Comparison of ENCODE assay signal across 31 cellular contexts in the genomic region with DNA sequence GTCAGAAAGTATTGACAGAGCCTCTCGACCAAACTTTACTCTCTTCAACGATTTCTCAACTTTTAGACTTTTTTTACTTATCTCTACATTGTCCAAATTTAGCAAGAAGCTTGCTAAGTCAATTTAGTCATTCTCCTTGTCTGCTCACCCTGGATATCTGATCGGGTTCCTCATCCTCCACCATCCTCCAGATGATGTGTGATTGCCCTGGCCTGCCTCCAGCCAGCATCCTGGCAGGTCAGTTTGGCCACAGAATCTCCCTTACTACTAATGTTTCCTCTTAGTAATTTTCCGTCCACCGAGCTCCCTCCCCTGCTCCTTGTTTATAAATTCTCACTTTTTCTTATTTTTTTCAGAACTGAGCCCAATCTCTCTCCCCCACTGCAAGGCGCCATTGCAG.
"Had no signal": no experiment of that assay in that cellular context is flagged by ENCODE, and none has a peak within 500 bp of the region (broad histone marks: within the 10 kb centered on the region; RNA-seq: fewer than 3 reads in every experiment).

No MANE protein-coding gene starts in this region.

- H3K36me3 Mint-ChIP-seq: activated naive CD4-positive, alpha-beta T cell treated with anti-CD3 and anti-CD28 coated beads, Interleukin-2, amount 50 U/mL, for 24 hours; mesothelial cell of epicardium; naive B cell; stimulated activated effector memory CD8-positive, alpha-beta T cell treated with anti-CD3 and anti-CD28 coated beads, Interleukin-12 subunit alpha, Interleukin-12 subunit beta, amount 100 ng/mL, for 72 hours had no signal

- H3K27ac ChIP-seq: pancreas, prostate gland, skin epidermis, thyroid gland, upper lobe of left lung, vagina had no signal

- H3K27me3 ChIP-seq: pancreas, thyroid gland, upper lobe of left lung, vagina had no signal

- H3K9me3 ChIP-seq: pancreas, prostate gland, thyroid gland, vagina had no signal

- H3K27ac Mint-ChIP-seq: activated naive CD4-positive, alpha-beta T cell treated with anti-CD3 and anti-CD28 coated beads, Interleukin-2, amount 50 U/mL, for 24 hours; activated naive CD8-positive, alpha-beta T cell treated with anti-CD3 and anti-CD28 coated beads, Interleukin-2, amount 50 U/mL, for 24 hours; activated T-cell treated with anti-CD3 and anti-CD28 coated beads, Interleukin-2, amount 50 U/mL, for 72 hours; mesothelial cell of epicardium; naive B cell; nephron progenitor cell; stimulated activated effector memory CD8-positive, alpha-beta T cell treated with anti-CD3 and anti-CD28 coated beads, Interleukin-12 subunit alpha, Interleukin-12 subunit beta, amount 100 ng/mL, for 72 hours; stimulated activated naive CD8-positive, alpha-beta T cell treated with anti-CD3 and anti-CD28 coated beads, Interleukin-15, Interleukin-2, amounts not matched to agents 100 ng/mL and 50 ng/mL, for 24 hours; T-helper 17 cell had no signal

- H3K36me3 ChIP-seq: pancreas, prostate gland, thyroid gland, upper lobe of left lung, vagina had no signal

- H3K4me3 ChIP-seq: pancreas, prostate gland, skin epidermis, thyroid gland, upper lobe of left lung, vagina had no signal

- H3K4me1 ChIP-seq: pancreas, prostate gland, thyroid gland, upper lobe of left lung, vagina had no signal

- H3K4me1 Mint-ChIP-seq: activated naive CD4-positive, alpha-beta T cell treated with anti-CD3 and anti-CD28 coated beads, Interleukin-2, amount 50 U/mL, for 24 hours; activated naive CD8-positive, alpha-beta T cell treated with anti-CD3 and anti-CD28 coated beads, Interleukin-2, amount 50 U/mL, for 24 hours; naive B cell; nephron progenitor cell; stimulated activated effector memory CD8-positive, alpha-beta T cell treated with anti-CD3 and anti-CD28 coated beads, Interleukin-12 subunit alpha, Interleukin-12 subunit beta, amount 100 ng/mL, for 72 hours; T-helper 17 cell had no signal

- H3K27me3 Mint-ChIP-seq: activated naive CD4-positive, alpha-beta T cell treated with anti-CD3 and anti-CD28 coated beads, Interleukin-2, amount 50 U/mL, for 24 hours; activated naive CD8-positive, alpha-beta T cell treated with anti-CD3 and anti-CD28 coated beads, Interleukin-2, amount 50 U/mL, for 24 hours; naive B cell; stimulated activated naive CD8-positive, alpha-beta T cell treated with anti-CD3 and anti-CD28 coated beads, Interleukin-15, Interleukin-2, amounts not matched to agents 100 ng/mL and 50 ng/mL, for 24 hours; T-helper 17 cell had no signal

- DNase-seq: activated CD4-positive, alpha-beta T cell treated with anti-CD3 and anti-CD28 coated beads for 4 hours; activated CD4-positive, alpha-beta T cell treated with anti-CD3 and anti-CD28 coated beads, Interleukin-2, amount 50 U/mL, for 4 hours; activated CD4-positive, CD25-positive, alpha-beta regulatory T cell; activated naive CD8-positive, alpha-beta T cell treated with anti-CD3 and anti-CD28 coated beads, Interleukin-2, amount 50 U/mL, for 24 hours; activated T-cell treated with anti-CD3 and anti-CD28 coated beads for 4 hours; activated T-cell treated with anti-CD3 and anti-CD28 coated beads, Interleukin-2, amount 50 U/mL, for 72 hours; amygdala; caudate nucleus; cortex of kidney; foreskin fibroblast; head of caudate nucleus; hippocampal formation; kidney; left colon; naive B cell; nephron progenitor cell; nucleus accumbens; pancreas; retina; stimulated activated CD4-positive, alpha-beta T cell treated with anti-CD3 and anti-CD28 coated beads, Interleukin-4, amount 100 ng/mL, for 24 hours; T-helper 17 cell; T1000; thyroid gland; upper lobe of left lung had no signal

- H3K4me3 Mint-ChIP-seq: activated naive CD4-positive, alpha-beta T cell treated with anti-CD3 and anti-CD28 coated beads, Interleukin-2, amount 50 U/mL, for 24 hours; activated naive CD8-positive, alpha-beta T cell treated with anti-CD3 and anti-CD28 coated beads, Interleukin-2, amount 50 U/mL, for 24 hours; activated T-cell treated with anti-CD3 and anti-CD28 coated beads, Interleukin-2, amount 50 U/mL, for 72 hours; mesothelial cell of epicardium; naive B cell; nephron progenitor cell; stimulated activated effector memory CD8-positive, alpha-beta T cell treated with anti-CD3 and anti-CD28 coated beads, Interleukin-12 subunit alpha, Interleukin-12 subunit beta, amount 100 ng/mL, for 72 hours; stimulated activated naive CD8-positive, alpha-beta T cell treated with anti-CD3 and anti-CD28 coated beads, Interleukin-15, Interleukin-2, amounts not matched to agents 100 ng/mL and 50 ng/mL, for 24 hours; T-helper 17 cell had no signal
